In the genomic region with DNA sequence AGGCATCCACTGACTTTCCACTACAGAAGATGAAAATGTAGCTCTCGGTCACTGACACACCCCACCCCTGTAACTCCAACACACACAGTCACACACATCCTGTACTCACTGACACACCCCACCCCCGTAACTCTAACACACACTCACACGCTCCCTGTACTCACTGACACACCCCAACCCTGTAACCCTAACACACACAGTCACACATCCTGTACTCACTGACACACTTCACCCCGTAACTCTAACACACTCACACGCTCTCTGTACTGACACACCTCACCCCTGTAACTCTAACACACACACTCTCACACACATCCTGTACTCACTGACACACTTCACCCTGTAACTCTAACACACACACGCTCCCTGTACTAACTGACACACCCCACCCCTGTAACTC, we compare ENCODE assay signal across 2 cellular contexts.
TF ChIP-seq lines count a peak whose summit lies in the region.

No MANE protein-coding gene starts in this region.

TF ChIP-seq in HEK293, 187 proteins besides CTCF, POLR2A, EP300 and RAD21:
- TF ChIP-seq ZNF768 (tag by site-specific recombination; IDR thresholded peaks at IDR 0.05) (no peak), KLF9 (tag by site-specific recombination; IDR thresholded peaks at IDR 0.05; ENCODE audit: low read depth) (peak; percentile 34; the same call in 1 of the 2 replicates), ZNF248 (tag by site-specific recombination; IDR thresholded peaks at IDR 0.05) (0 out of 2 replicates have a peak, but pooled peaks have one; percentile 19)
- TF ChIP-seq, protein P1, sequence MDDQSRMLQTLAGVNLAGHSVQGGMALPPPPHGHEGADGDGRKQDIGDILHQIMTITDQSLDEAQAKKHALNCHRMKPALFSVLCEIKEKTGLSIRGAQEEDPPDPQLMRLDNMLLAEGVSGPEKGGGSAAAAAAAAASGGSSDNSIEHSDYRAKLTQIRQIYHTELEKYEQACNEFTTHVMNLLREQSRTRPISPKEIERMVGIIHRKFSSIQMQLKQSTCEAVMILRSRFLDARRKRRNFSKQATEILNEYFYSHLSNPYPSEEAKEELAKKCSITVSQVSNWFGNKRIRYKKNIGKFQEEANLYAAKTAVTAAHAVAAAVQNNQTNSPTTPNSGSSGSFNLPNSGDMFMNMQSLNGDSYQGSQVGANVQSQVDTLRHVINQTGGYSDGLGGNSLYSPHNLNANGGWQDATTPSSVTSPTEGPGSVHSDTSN (CRISPR knock-in tag; IDR thresholded peaks at IDR 0.05): no peak
- TF ChIP-seq, protein P2, sequence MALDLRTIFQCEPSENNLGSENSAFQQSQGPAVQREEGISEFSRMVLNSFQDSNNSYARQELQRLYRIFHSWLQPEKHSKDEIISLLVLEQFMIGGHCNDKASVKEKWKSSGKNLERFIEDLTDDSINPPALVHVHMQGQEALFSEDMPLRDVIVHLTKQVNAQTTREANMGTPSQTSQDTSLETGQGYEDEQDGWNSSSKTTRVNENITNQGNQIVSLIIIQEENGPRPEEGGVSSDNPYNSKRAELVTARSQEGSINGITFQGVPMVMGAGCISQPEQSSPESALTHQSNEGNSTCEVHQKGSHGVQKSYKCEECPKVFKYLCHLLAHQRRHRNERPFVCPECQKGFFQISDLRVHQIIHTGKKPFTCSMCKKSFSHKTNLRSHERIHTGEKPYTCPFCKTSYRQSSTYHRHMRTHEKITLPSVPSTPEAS (tag by site-specific recombination; IDR thresholded peaks at IDR 0.05): peak; percentile 38; the same call in 1 of the 2 replicates
- TF ChIP-seq, protein P3, sequence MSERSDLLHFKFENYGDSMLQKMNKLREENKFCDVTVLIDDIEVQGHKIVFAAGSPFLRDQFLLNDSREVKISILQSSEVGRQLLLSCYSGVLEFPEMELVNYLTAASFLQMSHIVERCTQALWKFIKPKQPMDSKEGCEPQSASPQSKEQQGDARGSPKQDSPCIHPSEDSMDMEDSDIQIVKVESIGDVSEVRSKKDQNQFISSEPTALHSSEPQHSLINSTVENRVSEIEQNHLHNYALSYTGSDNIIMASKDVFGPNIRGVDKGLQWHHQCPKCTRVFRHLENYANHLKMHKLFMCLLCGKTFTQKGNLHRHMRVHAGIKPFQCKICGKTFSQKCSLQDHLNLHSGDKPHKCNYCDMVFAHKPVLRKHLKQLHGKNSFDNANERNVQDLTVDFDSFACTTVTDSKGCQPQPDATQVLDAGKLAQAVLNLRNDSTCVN (tag by site-specific recombination; optimal IDR thresholded peaks at IDR 0.05): peak; percentile 14
TF ChIP-seq in HEK293: peak in this region for 4.

TF ChIP-seq in HepG2, 621 proteins besides CTCF, POLR2A, EP300 and RAD21:
- TF ChIP-seq, protein P4, sequence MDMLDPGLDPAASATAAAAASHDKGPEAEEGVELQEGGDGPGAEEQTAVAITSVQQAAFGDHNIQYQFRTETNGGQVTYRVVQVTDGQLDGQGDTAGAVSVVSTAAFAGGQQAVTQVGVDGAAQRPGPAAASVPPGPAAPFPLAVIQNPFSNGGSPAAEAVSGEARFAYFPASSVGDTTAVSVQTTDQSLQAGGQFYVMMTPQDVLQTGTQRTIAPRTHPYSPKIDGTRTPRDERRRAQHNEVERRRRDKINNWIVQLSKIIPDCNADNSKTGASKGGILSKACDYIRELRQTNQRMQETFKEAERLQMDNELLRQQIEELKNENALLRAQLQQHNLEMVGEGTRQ (IDR thresholded peaks at IDR 0.05; ENCODE audit: low read depth, low read length): 0 out of 2 replicates have a peak, but pooled peaks have one; percentile 2
- TF ChIP-seq, protein P4 (CRISPR knock-in tag; IDR thresholded peaks at IDR 0.05; ENCODE audit: borderline replicate concordance): no peak
- 0 out of 2 replicates have a peak, but pooled peaks have one; percentile 50 for TF ChIP-seq ATM (IDR thresholded peaks at IDR 0.05; ENCODE audit: borderline replicate concordance)
- TF ChIP-seq ZNF589 (CRISPR knock-in tag; conservative IDR thresholded peaks at IDR 0.05): no peak
- no peak for TF ChIP-seq ZNF670 (CRISPR knock-in tag; IDR thresholded peaks at IDR 0.05; ENCODE audit: borderline replicate concordance)
- TF ChIP-seq ZFP36 (IDR thresholded peaks at IDR 0.05; ENCODE audit: borderline replicate concordance, low read depth, low read length, partially characterized antibody): no peak
- peak; percentile 31; the same call in 1 of the 2 replicates for TF ChIP-seq CREB1 (IDR thresholded peaks at IDR 0.05)
- no peak for TF ChIP-seq CREB1 (CRISPR knock-in tag; IDR thresholded peaks at IDR 0.05)
- 0 out of 2 replicates have a peak, but pooled peaks have one; percentile 24 for TF ChIP-seq ARNT (IDR thresholded peaks at IDR 0.05)
- TF ChIP-seq MTA3 (CRISPR knock-in tag; IDR thresholded peaks at IDR 0.05): no peak
- 0 out of 2 replicates have a peak, but pooled peaks have one; percentile 17 for TF ChIP-seq IKZF1 (IDR thresholded peaks at IDR 0.05)
- no peak for TF ChIP-seq SMAD3 (CRISPR knock-in tag; IDR thresholded peaks at IDR 0.05)
- TF ChIP-seq NONO (IDR thresholded peaks at IDR 0.05): 0 out of 2 replicates have a peak, but pooled peaks have one; percentile 70
- no peak for TF ChIP-seq NONO (CRISPR knock-in tag; conservative IDR thresholded peaks at IDR 0.05)
TF ChIP-seq in HepG2: peak in this region for 6.
